In the genomic region with DNA sequence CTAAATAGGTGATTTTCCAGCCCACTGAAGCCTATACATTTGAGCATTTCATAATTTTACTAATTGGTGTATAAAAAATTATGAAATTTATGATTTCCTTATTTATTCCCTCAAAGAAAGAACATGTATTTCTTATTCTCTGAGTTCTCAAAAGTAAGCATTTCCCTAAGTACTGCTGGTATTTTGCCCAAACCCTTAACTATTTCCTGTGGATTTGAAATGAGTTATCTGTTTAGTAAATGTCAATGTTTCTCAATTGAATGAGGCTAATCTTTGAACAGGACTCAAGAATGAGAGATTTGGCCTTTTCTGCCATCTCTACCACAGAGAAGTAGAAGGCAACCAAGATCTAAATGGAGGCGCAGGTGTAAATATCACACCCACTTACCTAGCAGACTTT, we compare ENCODE assay signal across 33 cellular contexts.
"Had no signal": no experiment of that assay in that cellular context is flagged by ENCODE, and none has a peak within 500 bp of the region (broad histone marks: within the 10 kb centered on the region; RNA-seq: fewer than 3 reads in every experiment).

No MANE protein-coding gene starts in this region.

- H3K27ac ChIP-seq: adrenal gland, body of pancreas, brain microvascular endothelial cell, breast epithelium, VCaP had no signal

- H3K4me1 ChIP-seq: adrenal gland, body of pancreas, breast epithelium had no signal

- H3K27me3 ChIP-seq: adrenal gland, body of pancreas, brain microvascular endothelial cell, breast epithelium had no signal

- H3K9me3 ChIP-seq: adrenal gland, body of pancreas, breast epithelium had no signal

- ATAC-seq: activated CD8-positive, alpha-beta T cell treated with anti-CD3 and anti-CD28 coated beads, Interleukin-2, amount 10 ng/mL, durations not matched to agents 7 days and 5 days; activated naive CD4-positive, alpha-beta T cell treated with anti-CD3 and anti-CD28 coated beads, Interleukin-2, amount 50 U/mL, for 72 hours; activated T-cell treated with anti-CD3 and anti-CD28 coated beads, Interleukin-2, amount 50 U/mL, for 4 hours; activated T-cell treated with anti-CD3 and anti-CD28 coated beads, Interleukin-2, amount 50 U/mL, for 72 hours; activated T-helper 17 cell treated with anti-CD3 and anti-CD28 coated beads, Interleukin-2, amount 50 U/mL, for 72 hours; body of pancreas had no signal

- H3K36me3 ChIP-seq: adrenal gland, brain microvascular endothelial cell, breast epithelium had no signal

- H3K4me3 ChIP-seq: adrenal gland, body of pancreas, breast epithelium had no signal

- DNase-seq: activated B cell treated with CpG ODN at 0.5 μM for 24 hours; activated CD4-positive, alpha-beta memory T cell treated with anti-CD3 and anti-CD28 coated beads for 36 hours; activated CD4-positive, alpha-beta T cell treated with anti-CD3 and anti-CD28 coated beads for 4 hours; activated CD4-positive, alpha-beta T cell treated with anti-CD3 and anti-CD28 coated beads, Interleukin-2, amount 10 ng/mL, durations not matched to agents 24 days and 14 days; activated CD4-positive, alpha-beta T cell treated with anti-CD3 and anti-CD28 coated beads, Interleukin-2, amount 50 U/mL, for 1 hour; activated CD4-positive, alpha-beta T cell treated with anti-CD3 and anti-CD28 coated beads, Interleukin-2, amount 50 U/mL, for 4 hours; activated CD4-positive, CD25-positive, alpha-beta regulatory T cell treated with anti-CD3 and anti-CD28 coated beads, Interleukin-2, amount 50 U/mL, for 72 hours; activated CD8-positive, alpha-beta memory T cell treated with anti-CD3 and anti-CD28 coated beads for 24 hours; activated CD8-positive, alpha-beta memory T cell treated with anti-CD3 and anti-CD28 coated beads, Interleukin-2, amount 50 U/mL, for 4 hours; activated CD8-positive, alpha-beta T cell treated with anti-CD3 and anti-CD28 coated beads, Interleukin-2, amount 10 ng/mL, durations not matched to agents 7 days and 5 days; activated effector memory CD4-positive, alpha-beta T cell treated with anti-CD3 and anti-CD28 coated beads, Interleukin-2, amount 50 U/mL, for 16 hours; activated gamma-delta T cell treated with Interleukin-2 at 50 U/mL for 16 hours; activated naive CD4-positive, alpha-beta T cell; activated naive CD4-positive, alpha-beta T cell treated with anti-CD3 and anti-CD28 coated beads for 36 hours; activated naive CD4-positive, alpha-beta T cell treated with anti-CD3 and anti-CD28 coated beads, Interleukin-2, amount 50 U/mL, for 16 hours; activated naive CD8-positive, alpha-beta T cell treated with anti-CD3 and anti-CD28 coated beads for 36 hours; activated T-cell treated with anti-CD3 and anti-CD28 coated beads for 4 hours; activated T-cell treated with anti-CD3 and anti-CD28 coated beads, Interleukin-2, amount 50 U/mL, for 1 hour; activated T-cell treated with anti-CD3 and anti-CD28 coated beads, Interleukin-2, amount 50 U/mL, for 4 hours; activated T-cell treated with anti-CD3 and anti-CD28 coated beads, Interleukin-2, amount 50 U/mL, for 72 hours; adrenal gland; amniotic stem cell; aorta; body of pancreas; brain microvascular endothelial cell; central memory CD4-positive, alpha-beta T cell; T-helper 1 cell; T-helper 2 cell; T-helper 9 cell had no signal
